In the genomic region with DNA sequence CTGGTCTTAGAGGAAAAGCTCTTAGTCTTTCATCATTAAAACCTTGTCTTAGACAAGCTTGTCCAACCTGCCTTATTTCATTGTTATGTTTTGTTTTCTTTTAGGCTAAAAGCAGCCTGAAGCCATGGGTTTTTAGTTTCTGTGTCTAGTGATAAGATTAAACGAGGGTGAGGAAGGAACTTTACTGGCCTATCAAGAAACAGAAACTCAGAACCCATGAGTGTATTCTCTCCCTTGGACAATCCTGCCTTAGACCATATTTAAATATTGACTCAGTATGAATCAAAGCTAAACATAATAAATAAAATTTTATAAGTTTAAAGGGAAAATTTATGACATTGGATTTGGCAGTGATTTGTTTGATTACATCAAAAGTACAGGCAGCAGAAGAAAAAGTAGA, we compare ENCODE assay signal across 14 cellular contexts.
DNase-seq lines count a peak whose midpoint lies in the region; ATAC-seq and TF ChIP-seq lines count a peak whose summit lies in the region.
"Had no signal": no experiment of that assay in that cellular context is flagged by ENCODE, and none has a peak within 500 bp of the region (broad histone marks: within the 10 kb centered on the region; RNA-seq: fewer than 3 reads in every experiment).

No MANE protein-coding gene starts in this region.

- peaks cover 32% of the 10 kb centered on the region for H3K36me3 Mint-ChIP-seq in CD8-positive, alpha-beta T cell
- H3K36me3 Mint-ChIP-seq in HFFc6 (ENCODE audit: low read depth), result no peaks in the 10 kb centered on the region; the same call in 1 of the 2 replicates
- H3K36me3 Mint-ChIP-seq in MCF 10A (ENCODE audit: insufficient read depth, unreplicated experiment), result no peaks in the 10 kb centered on the region
- H3K36me3 Mint-ChIP-seq: CD14-positive monocyte had no signal

- POLR2A ChIA-PET in CD8-positive, alpha-beta T cell (lab: Charles Lee), result no interaction called here
- POLR2A ChIA-PET in MCF 10A (lab: Yijun Ruan, JAX), result no interaction called here

- H3K9me3 Mint-ChIP-seq in CD8-positive, alpha-beta T cell, result no peaks in the 10 kb centered on the region
- H3K9me3 Mint-ChIP-seq in HFFc6 (no peaks in the 10 kb centered on the region), MCF 10A (ENCODE audit: unreplicated experiment) (no peaks in the 10 kb centered on the region)
- H3K9me3 Mint-ChIP-seq: CD14-positive monocyte; CD8-positive, alpha-beta memory T cell had no signal

- no peak for ATAC-seq in CD8-positive, alpha-beta T cell
- ATAC-seq in left lobe of liver, result no peak

- CTCF ChIA-PET in CD8-positive, alpha-beta T cell (lab: Charles Lee), result no interaction called here
- CTCF ChIA-PET in MCF 10A (lab: Yijun Ruan, JAX), result no interaction called here

- no peaks in the 10 kb centered on the region for H3K27me3 Mint-ChIP-seq in CD8-positive, alpha-beta T cell (ENCODE audit: low read depth)
- H3K27me3 Mint-ChIP-seq in HFFc6 (ENCODE audit: insufficient read depth) (no peaks in the 10 kb centered on the region), MCF 10A (ENCODE audit: insufficient read depth, unreplicated experiment) (no peaks in the 10 kb centered on the region)
- H3K27me3 Mint-ChIP-seq: CD8-positive, alpha-beta memory T cell had no signal

- H3K27ac Mint-ChIP-seq in CD8-positive, alpha-beta T cell, result peak overlapping the region; percentile 25
- H3K27ac Mint-ChIP-seq in HFFc6 (peak overlapping the region; percentile 79), MCF 10A (ENCODE audit: low read depth, unreplicated experiment) (no peak overlapping the region)
- H3K27ac Mint-ChIP-seq: CD14-positive monocyte; CD8-positive, alpha-beta memory T cell had no signal

- intact Hi-C loops in CD8-positive, alpha-beta T cell (cut with DNase I, micrococcal nuclease), result no loop called here
- intact Hi-C loops in MCF 10A (cut with micrococcal nuclease), result no loop called here

- no peaks in the 10 kb centered on the region for H3K4me1 Mint-ChIP-seq in CD8-positive, alpha-beta T cell (ENCODE audit: low read depth)
- H3K4me1 Mint-ChIP-seq in HFFc6 (ENCODE audit: low read depth) (peaks cover 34% of the 10 kb centered on the region), MCF 10A (ENCODE audit: insufficient read depth, unreplicated experiment) (no peaks in the 10 kb centered on the region)
- H3K4me1 Mint-ChIP-seq: CD14-positive monocyte; CD8-positive, alpha-beta memory T cell had no signal

- H3K4me3 Mint-ChIP-seq in CD8-positive, alpha-beta T cell, result no peak overlapping the region
- H3K4me3 Mint-ChIP-seq in HFFc6 (peak overlapping the region; percentile 39; the same call in 1 of the 2 replicates), MCF 10A (ENCODE audit: unreplicated experiment) (no peak overlapping the region)
- H3K4me3 Mint-ChIP-seq: CD14-positive monocyte; CD8-positive, alpha-beta memory T cell had no signal

- no peaks in the 10 kb centered on the region for H3K9me3 ChIP-seq in CD8-positive, alpha-beta T cell (ENCODE audit: low read length)
- H3K9me3 ChIP-seq: A549, Caco-2, HAP-1 had no signal

- DNase-seq in CD8-positive, alpha-beta T cell, result no peak
- DNase-seq in HFFc6, result no peak
- peak; percentile 26 for DNase-seq in epithelial cell of prostate (ENCODE audit: low read depth, low spot score)
- no peak for DNase-seq in NCI-H446 (lab: John Stamatoyannopoulos, UW)
- DNase-seq in NCI-H526 (lab: John Stamatoyannopoulos, UW), result no peak
- DNase-seq in MCF 10A (ENCODE audit: unreplicated experiment), result no peak
- DNase-seq in left lobe of liver (ENCODE audit: low spot score), result no peak
- DNase-seq: Caco-2; CD8-positive, alpha-beta memory T cell; DMS53 had no signal

- no peak overlapping the region for H3K27ac ChIP-seq in CD8-positive, alpha-beta T cell (ENCODE audit: low read depth, low read length)
- H3K27ac ChIP-seq in epithelial cell of prostate, result no peak overlapping the region
- H3K27ac ChIP-seq: A549, HL-60 had no signal

- no peak overlapping the region for H3K4me3 ChIP-seq in CD8-positive, alpha-beta T cell (ENCODE audit: low read depth, low read length)
- H3K4me3 ChIP-seq: A549, HAP-1 had no signal

- no peaks in the 10 kb centered on the region for H3K27me3 ChIP-seq in CD8-positive, alpha-beta T cell (ENCODE audit: insufficient read depth, low read length)

- no peaks in the 10 kb centered on the region for H3K36me3 ChIP-seq in CD8-positive, alpha-beta T cell (ENCODE audit: insufficient read depth, low read length)
- H3K36me3 ChIP-seq: HAP-1 had no signal

- H3K4me1 ChIP-seq in CD8-positive, alpha-beta T cell (ENCODE audit: insufficient read depth, low read length), result no peaks in the 10 kb centered on the region
- H3K4me1 ChIP-seq: Caco-2, HAP-1 had no signal

- no TSS peak for BruUV-seq in MCF 10A (replicated peaks; lab: Mats Ljungman, UMichigan)

- no peak for TF ChIP-seq CTCF in CD8-positive, alpha-beta T cell (IDR thresholded peaks at IDR 0.05)
- TF ChIP-seq CTCF in HFFc6 (IDR thresholded peaks at IDR 0.05), result no peak
- TF ChIP-seq CTCF in MCF 10A (IDR thresholded peaks at IDR 0.05; ENCODE audit: unreplicated experiment), result no peak
